9 cellular contexts compared by ENCODE assay signal in genomic region chr18:11883153-11883552, GRCh38. TPM values are rescaled to one million over a fixed set of nuclear protein-coding genes. Genes with fewer than 3 reads are reported as not detected.
DNase-seq lines count a peak whose midpoint lies in the region; ATAC-seq and TF ChIP-seq lines count a peak whose summit lies in the region.
"Had no signal": no experiment of that assay in that cellular context is flagged by ENCODE, and none has a peak within 500 bp of the region (broad histone marks: within the 10 kb centered on the region; RNA-seq: fewer than 3 reads in every experiment).

No MANE protein-coding gene starts in this region.

- H3K27ac Mint-ChIP-seq in mesothelial cell of epicardium: no peak overlapping the region

- no peaks in the 10 kb centered on the region for H3K27me3 ChIP-seq in GM06990 (replicated peaks; ENCODE audit: control insufficient read depth, insufficient read depth, low read length)
- H3K27me3 ChIP-seq in adipocyte (replicated peaks; ENCODE audit: control insufficient read depth, insufficient read depth, low read length): no peaks in the 10 kb centered on the region
- no peaks in the 10 kb centered on the region for H3K27me3 ChIP-seq in uterus
- no peaks in the 10 kb centered on the region for H3K27me3 ChIP-seq in PC-9 (ENCODE audit: insufficient read depth, low read depth)

- intact Hi-C loops in uterus (cut with DNase I; ENCODE audit: low total_unique reads): no loop called here
- intact Hi-C loops in PC-9 (cut with micrococcal nuclease; ENCODE audit: unreplicated experiment): no loop called here

- no peaks in the 10 kb centered on the region for H3K9me2 ChIP-seq in PC-9 (ENCODE audit: insufficient read depth)

- DNase-seq in GM06990 (ENCODE audit: extremely low read depth, insufficient read length) (peak; percentile 41), adipocyte (ENCODE audit: low read depth) (peak; percentile 20), uterus (no peak), PC-9 (no peak), mesothelial cell of epicardium (ENCODE audit: low spot score in 2 of 2, unreplicated experiment in 2 of 2) (no peak)
- DNase-seq: NCI-H345 had no signal

- H3K36me3 ChIP-seq in GM06990 (ENCODE audit: control insufficient read depth, insufficient read depth, low read length) (peaks cover 10% of the 10 kb centered on the region), adipocyte (ENCODE audit: control insufficient read depth, insufficient read depth, low read length, severe bottlenecking) (peaks cover 46% of the 10 kb centered on the region), uterus (no peaks in the 10 kb centered on the region), PC-9 (ENCODE audit: low read depth) (no peaks in the 10 kb centered on the region)

- peaks cover 17% of the 10 kb centered on the region for H3F3A ChIP-seq in PC-9 (ENCODE audit: insufficient read depth, low read depth)

- H2AFZ ChIP-seq in PC-9: no peak overlapping the region

- POLR2A ChIA-PET in PC-9 (lab: Charles Lee; ENCODE audit: unreplicated experiment): no interaction called here

- peaks cover 27% of the 10 kb centered on the region for H3K36me3 Mint-ChIP-seq in mesothelial cell of epicardium

- no peak overlapping the region for H3K4me2 ChIP-seq in PC-9

- CTCF ChIA-PET in PC-9 (lab: Charles Lee): no interaction called here

- ATAC-seq in GM21390 (IDR thresholded peaks at IDR 0.05; ENCODE audit: unreplicated experiment) (peak; percentile 92), HG03432 (IDR thresholded peaks at IDR 0.05; ENCODE audit: unreplicated experiment) (peak; percentile 76), HG03039 (IDR thresholded peaks at IDR 0.05; ENCODE audit: unreplicated experiment) (no peak)

- H3K4me3 ChIP-seq in GM06990 (replicated peaks; ENCODE audit: low read depth, low read length) (no peak overlapping the region), adipocyte (ENCODE audit: low read length) (no peak overlapping the region), uterus (no peak overlapping the region), PC-9 (no peak overlapping the region)

- no peaks in the 10 kb centered on the region for H3K9me3 Mint-ChIP-seq in mesothelial cell of epicardium

- no peak overlapping the region for H3K27ac ChIP-seq in uterus
- H3K27ac ChIP-seq in PC-9: no peak overlapping the region

- no peak for TF ChIP-seq POLR2A in uterus (IDR thresholded peaks at IDR 0.05)

- no peaks in the 10 kb centered on the region for H3K79me2 ChIP-seq in PC-9 (ENCODE audit: low read depth)

- no peaks in the 10 kb centered on the region for H4K20me1 ChIP-seq in PC-9 (ENCODE audit: insufficient read depth)

- H3K4me1 ChIP-seq in adipocyte (ENCODE audit: control insufficient read depth, insufficient read depth, low read length) (no peaks in the 10 kb centered on the region), uterus (no peaks in the 10 kb centered on the region), PC-9 (replicated peaks; ENCODE audit: insufficient read depth) (peaks cover 22% of the 10 kb centered on the region)

- H3K9me3 ChIP-seq in adipocyte (ENCODE audit: control insufficient read depth, low read length) (no peaks in the 10 kb centered on the region), uterus (no peaks in the 10 kb centered on the region), PC-9 (ENCODE audit: insufficient read depth, low read depth) (no peaks in the 10 kb centered on the region)

- no peak overlapping the region for H3K9ac ChIP-seq in adipocyte (ENCODE audit: low read length)

- H3K4me1 Mint-ChIP-seq in mesothelial cell of epicardium: peaks cover 11% of the 10 kb centered on the region

- H3K27me3 Mint-ChIP-seq in mesothelial cell of epicardium (ENCODE audit: low read depth): no peaks in the 10 kb centered on the region

- no TSS peak for BruUV-seq in PC-9 (replicated peaks; lab: Mats Ljungman, UMichigan)

- no peak for TF ChIP-seq CTCF in GM06990 (IDR thresholded peaks at IDR 0.05; ENCODE audit: insufficient read depth, low read length, poor library complexity, severe bottlenecking)
- TF ChIP-seq CTCF in uterus (IDR thresholded peaks at IDR 0.05): no peak
- no peak for TF ChIP-seq CTCF in PC-9 (conservative IDR thresholded peaks at IDR 0.05)
- no peak for TF ChIP-seq CTCF in mesothelial cell of epicardium (IDR thresholded peaks at IDR 0.05; ENCODE audit: unreplicated experiment)

- no peak overlapping the region for H3K4me3 Mint-ChIP-seq in mesothelial cell of epicardium

RNA-seq across cellular contexts. Expression of gene MPPE1, which starts 25.0 kb away (rescaled TPM):
- 10 to 100 TPM; 13.6 to 40.9 (median 29.5) TPM for total RNA-seq in uterus
- total RNA-seq in PC-9 (2021): 40.7 and 54.9 TPM in 2 replicates
- total RNA-seq in mesothelial cell of epicardium: 34.6 to 40.5 TPM (median 35.6 TPM) in 3 replicates

RNA-seq across cellular contexts. Expression of gene CHMP1B, which starts 31.9 kb away (rescaled TPM):
- total RNA-seq in uterus: 10 to 100 TPM in 3 of 4 donors, 1 to 10 TPM in 1; 8.2 to 65.0 (median 17.5) TPM
- 68.0 and 73.6 TPM in 2 replicates for total RNA-seq in PC-9 (2021)
- 42.1 to 45.9 TPM (median 43.7 TPM) in 3 replicates for total RNA-seq in mesothelial cell of epicardium

Comparison
In these comparisons a context has a peak if more than half of its experiments do, and no peak if none do; other contexts are left out.
1. DNase-seq: peak in GM06990 (single experiment) and adipocyte (single experiment); none in uterus (0 of 2), PC-9 (0 of 2) and mesothelial cell of epicardium (0 of 2).